ENCODE assay signal across 1 cellular context in genomic region chr6:110180228-110181008, GRCh38.
TF ChIP-seq lines count a peak whose summit lies in the region.

Gene CDC40 (plus strand): TSS chr6:110180427. CDS start chr6:110180445, 18 bp downstream.

TF ChIP-seq in K562, 482 proteins besides CTCF, POLR2A, EP300 and RAD21 (continued from another document and continues in another):
- 0 out of 2 replicates have a peak, but pooled peaks have one; percentile 34 for TF ChIP-seq NKRF (IDR thresholded peaks at IDR 0.05; ENCODE audit: borderline replicate concordance)
- no peak for TF ChIP-seq HMG20A (CRISPR knock-in tag; conservative IDR thresholded peaks at IDR 0.05)
- peak in 1 of 2 experiments; percentile 21 for TF ChIP-seq AFF1 (IDR thresholded peaks at IDR 0.05; ENCODE audit: low read depth in 1 of 2, partially characterized antibody in 2 of 2)
- TF ChIP-seq TRIM24 (IDR thresholded peaks at IDR 0.05): no peak
- TF ChIP-seq ZNF561 (CRISPR knock-in tag; conservative IDR thresholded peaks at IDR 0.05): no peak
- TF ChIP-seq ZBTB43 (CRISPR knock-in tag; IDR thresholded peaks at IDR 0.05): no peak
- peak in 1 of 2 experiments; percentile 85; a peak in 1 of 4 replicates for TF ChIP-seq SRF (CRISPR knock-in tag; IDR thresholded peaks at IDR 0.05)
- peak; percentile 38; the same call in 1 of the 2 replicates for TF ChIP-seq POLR2H (tag; IDR thresholded peaks at IDR 0.05; ENCODE audit: low read depth)
- no peak for TF ChIP-seq CHD1 (IDR thresholded peaks at IDR 0.05; ENCODE audit: low read length)
- TF ChIP-seq MEF2D (tag; conservative IDR thresholded peaks at IDR 0.05; ENCODE audit: low read depth): no peak
- TF ChIP-seq RHOXF2B (CRISPR knock-in tag; conservative IDR thresholded peaks at IDR 0.05): no peak
- no peak for TF ChIP-seq ZZZ3 (IDR thresholded peaks at IDR 0.05)
- TF ChIP-seq ELF1 (tag; IDR thresholded peaks at IDR 0.05): peak; percentile 86
- TF ChIP-seq NR2F6 (CRISPR knock-in tag; IDR thresholded peaks at IDR 0.05): no peak
- TF ChIP-seq ZNF175 (CRISPR knock-in tag; IDR thresholded peaks at IDR 0.05; ENCODE audit: low read depth): 0 out of 2 replicates have a peak, but pooled peaks have one; percentile 1
- TF ChIP-seq STAT5B (CRISPR knock-in tag; IDR thresholded peaks at IDR 0.05): no peak
- no peak for TF ChIP-seq ARHGAP35 (IDR thresholded peaks at IDR 0.05; ENCODE audit: partially characterized antibody)
- TF ChIP-seq MTA2 (IDR thresholded peaks at IDR 0.05; ENCODE audit: low read depth): no peak
- no peak for TF ChIP-seq ZNF436 (CRISPR knock-in tag; IDR thresholded peaks at IDR 0.05)
- TF ChIP-seq CTCFL (IDR thresholded peaks at IDR 0.05; ENCODE audit: borderline replicate concordance, insufficient read depth, low read depth, low read length, poor library complexity, severe bottlenecking): no peak
- TF ChIP-seq RBM34 (IDR thresholded peaks at IDR 0.05; ENCODE audit: borderline replicate concordance, insufficient read depth, low read length): no peak
- TF ChIP-seq RBM15 (IDR thresholded peaks at IDR 0.05; ENCODE audit: insufficient read depth, low read length): no peak
- TF ChIP-seq ZNF699 (CRISPR knock-in tag; IDR thresholded peaks at IDR 0.05; ENCODE audit: insufficient replicate concordance): no peak
- TF ChIP-seq MED1 (CRISPR knock-in tag; IDR thresholded peaks at IDR 0.05; ENCODE audit: borderline replicate concordance): no peak
- TF ChIP-seq CBX3 (IDR thresholded peaks at IDR 0.05; ENCODE audit: borderline replicate concordance in 1 of 2, low read length in 2 of 2): no peak
- no peak for TF ChIP-seq PHB2 (IDR thresholded peaks at IDR 0.05; ENCODE audit: low read depth)
- TF ChIP-seq SREBF2 (CRISPR knock-in tag; IDR thresholded peaks at IDR 0.05): no peak
- TF ChIP-seq RFX5 (IDR thresholded peaks at IDR 0.05; ENCODE audit: low read depth, low read length): no peak
- no peak for TF ChIP-seq ZBTB11 (CRISPR knock-in tag; IDR thresholded peaks at IDR 0.05)
- TF ChIP-seq PBX2 (CRISPR knock-in tag; IDR thresholded peaks at IDR 0.05; ENCODE audit: low read depth): no peak
- TF ChIP-seq PBX2 (tag; conservative IDR thresholded peaks at IDR 0.05; ENCODE audit: low read depth): peak; percentile 84
- TF ChIP-seq CEBPB (tag; IDR thresholded peaks at IDR 0.05): no peak
- no peak for TF ChIP-seq MYNN (IDR thresholded peaks at IDR 0.05)
- TF ChIP-seq MYNN (CRISPR knock-in tag; IDR thresholded peaks at IDR 0.05): no peak
- no peak for TF ChIP-seq JUND (IDR thresholded peaks at IDR 0.05; ENCODE audit: borderline replicate concordance, low read depth, low read length)
- no peak; the same call in 2 of the 3 replicates for TF ChIP-seq JUND (tag; IDR thresholded peaks at IDR 0.05; ENCODE audit: borderline replicate concordance, low read depth, low read length)
- TF ChIP-seq GTF2B (IDR thresholded peaks at IDR 0.05; ENCODE audit: extremely low read depth, insufficient read length): no peak
- TF ChIP-seq KLF1 (tag; IDR thresholded peaks at IDR 0.05): no peak
- no peak for TF ChIP-seq PREB (CRISPR knock-in tag; IDR thresholded peaks at IDR 0.05)
- TF ChIP-seq ZNF830 (CRISPR knock-in tag; IDR thresholded peaks at IDR 0.05): no peak
- TF ChIP-seq KAT7 (CRISPR knock-in tag; IDR thresholded peaks at IDR 0.05; ENCODE audit: borderline replicate concordance): 0 out of 2 replicates have a peak, but pooled peaks have one; percentile 56
- TF ChIP-seq MBD2 (IDR thresholded peaks at IDR 0.05; ENCODE audit: borderline replicate concordance, low read depth): no peak
- TF ChIP-seq SRSF7 (optimal IDR thresholded peaks at IDR 0.05; ENCODE audit: low read depth, low read length): no peak
- TF ChIP-seq HDAC8 (tag; IDR thresholded peaks at IDR 0.05): no peak
- no peak for TF ChIP-seq HNRNPLL (IDR thresholded peaks at IDR 0.05; ENCODE audit: low read depth, low read length, poor library complexity, severe bottlenecking)
- no peak for TF ChIP-seq ZNF717 (CRISPR knock-in tag; IDR thresholded peaks at IDR 0.05)
- TF ChIP-seq MAFF (IDR thresholded peaks at IDR 0.05; ENCODE audit: low read length): no peak
- no peak for TF ChIP-seq SMARCE1 (IDR thresholded peaks at IDR 0.05)
- no peak for TF ChIP-seq ZNF311 (CRISPR knock-in tag; IDR thresholded peaks at IDR 0.05)
